In genomic region chr19:17627161-17627560, GRCh38 we compare ENCODE assay signal across 19 cellular contexts.
A peak's percentile ranks its signal among the peaks of the same experiment; 100 is the strongest.
DNase-seq lines count a peak whose midpoint lies in the region; ATAC-seq and TF ChIP-seq lines count a peak whose summit lies in the region.
"Had no signal": no experiment of that assay in that cellular context is flagged by ENCODE, and none has a peak within 500 bp of the region (broad histone marks: within the 10 kb centered on the region; RNA-seq: fewer than 3 reads in every experiment).

No MANE protein-coding gene starts in this region.

- TF ChIP-seq CTCF in HEK293 (tag by site-specific recombination; IDR thresholded peaks at IDR 0.05) (no peak), chondrocyte (IDR thresholded peaks at IDR 0.05) (no peak), lower lobe of right lung (IDR thresholded peaks at IDR 0.05) (no peak)

- H3K4me3 ChIP-seq in BLaER1 (no peak overlapping the region), HEK293 (ENCODE audit: low read depth, low read length) (no peak overlapping the region), lower lobe of right lung (no peak overlapping the region)
- H3K4me3 ChIP-seq: BLaER1 treated with 17β-estradiol and CSF1 and Interleukin-3, amounts not matched to agents 10 nM and 100 nM; GM12878 had no signal

- H3K27me3 ChIP-seq in BLaER1, result no peaks in the 10 kb centered on the region
- no peaks in the 10 kb centered on the region for H3K27me3 ChIP-seq in lower lobe of right lung (ENCODE audit: low read depth)
- H3K27me3 ChIP-seq: BE2C; BLaER1 treated with 17β-estradiol and CSF1 and Interleukin-3, amounts not matched to agents 10 nM and 100 nM had no signal

- H3K9me3 ChIP-seq in BLaER1 (peaks cover 5% of the 10 kb centered on the region), HEK293 (ENCODE audit: control insufficient read depth, insufficient read depth, low read depth, low read length) (no peaks in the 10 kb centered on the region), lower lobe of right lung (peaks cover under 1% of the 10 kb centered on the region)
- H3K9me3 ChIP-seq: BE2C, Caco-2 had no signal

- ATAC-seq in lower lobe of right lung (no peak), left colon (no peak)
- ATAC-seq: CD8-positive, alpha-beta T cell; GM12878 had no signal

- CTCF ChIA-PET in HEK293 (lab: Yijun Ruan, JAX), result interaction anchor here (0.8 kb wide), 1 partner anchor 21 kb away, joined by 3 read pairs; no protein-coding TSS in a partner anchor

- H3K9me3 Mint-ChIP-seq in chondrocyte (ENCODE audit: low read depth), result peaks cover 4% of the 10 kb centered on the region
- H3K9me3 Mint-ChIP-seq: CD4-positive, alpha-beta T cell; CD8-positive, alpha-beta T cell had no signal

- no peak overlapping the region for H3K4me3 Mint-ChIP-seq in chondrocyte (ENCODE audit: unreplicated experiment)
- H3K4me3 Mint-ChIP-seq: CD4-positive, alpha-beta T cell; CD8-positive, alpha-beta T cell had no signal

- peak; percentile 61 for DNase-seq in chondrocyte (ENCODE audit: low spot score)
- peak; percentile 5 for DNase-seq in lower lobe of right lung
- no peak for DNase-seq in HuH-7 (ENCODE audit: low spot score)
- no peak for DNase-seq in left colon
- DNase-seq in SKM-1 (lab: John Stamatoyannopoulos, UW; ENCODE audit: unreplicated experiment), result no peak
- DNase-seq: 8988T; ACHN; BE2C; Caco-2; Calu3; CD4-positive, alpha-beta T cell; CD8-positive, alpha-beta T cell; DND-41; EL had no signal

- no peaks in the 10 kb centered on the region for H4K20me1 ChIP-seq in BLaER1
- H4K20me1 ChIP-seq: BLaER1 treated with 17β-estradiol and CSF1 and Interleukin-3, amounts not matched to agents 10 nM and 100 nM had no signal

- no peaks in the 10 kb centered on the region for H3K36me3 Mint-ChIP-seq in chondrocyte (ENCODE audit: low read depth)
- H3K36me3 Mint-ChIP-seq: CD8-positive, alpha-beta T cell had no signal

- no peak overlapping the region for H3K27ac Mint-ChIP-seq in chondrocyte (ENCODE audit: unreplicated experiment)
- H3K27ac Mint-ChIP-seq: CD4-positive, alpha-beta T cell; CD8-positive, alpha-beta T cell had no signal

- no peak overlapping the region for H3K27ac ChIP-seq in BLaER1
- no peak overlapping the region for H3K27ac ChIP-seq in HEK293 (ENCODE audit: extremely low read depth, low read depth, low read length)
- H3K27ac ChIP-seq in lower lobe of right lung, result no peak overlapping the region
- H3K27ac ChIP-seq: BLaER1 treated with 17β-estradiol and CSF1 and Interleukin-3, amounts not matched to agents 10 nM and 100 nM; C4-2B had no signal

- H3K9ac ChIP-seq in BLaER1, result no peak overlapping the region
- H3K9ac ChIP-seq: BLaER1 treated with 17β-estradiol and CSF1 and Interleukin-3, amounts not matched to agents 10 nM and 100 nM had no signal

- POLR2A ChIA-PET in HEK293 (lab: Yijun Ruan, JAX), result interaction anchor here (0.6 kb wide), 1 partner anchor 1014 kb away, joined by 3 read pairs; no protein-coding TSS in a partner anchor

- H3K36me3 ChIP-seq in BLaER1, result no peaks in the 10 kb centered on the region
- no peaks in the 10 kb centered on the region for H3K36me3 ChIP-seq in HEK293 (ENCODE audit: control insufficient read depth in 2 of 2, insufficient read depth in 1 of 2, low read length in 2 of 2)
- H3K36me3 ChIP-seq in lower lobe of right lung, result no peaks in the 10 kb centered on the region
- H3K36me3 ChIP-seq: BLaER1 treated with 17β-estradiol and CSF1 and Interleukin-3, amounts not matched to agents 10 nM and 100 nM had no signal

- H3K4me1 ChIP-seq in BLaER1 (peaks cover 24% of the 10 kb centered on the region), HEK293 (ENCODE audit: control insufficient read depth, insufficient read depth, low read length) (no peaks in the 10 kb centered on the region), lower lobe of right lung (no peaks in the 10 kb centered on the region)
- H3K4me1 ChIP-seq: BE2C, Caco-2 had no signal

- no peaks in the 10 kb centered on the region for H3K4me1 Mint-ChIP-seq in chondrocyte (ENCODE audit: low read depth)

- intact Hi-C loops in lower lobe of right lung (cut with DNase I), result no loop called here
- intact Hi-C loops in left colon (cut with DNase I, micrococcal nuclease), result no loop called here

- H3K4me2 ChIP-seq in BLaER1, result peak overlapping the region; percentile 36; the same call in 1 of the 2 replicates

- no peaks in the 10 kb centered on the region for H3K27me3 Mint-ChIP-seq in chondrocyte (ENCODE audit: low read depth)

TF ChIP-seq in HEK293, 187 proteins besides CTCF, POLR2A, EP300 and RAD21:
- TF ChIP-seq ZBTB7A (tag by site-specific recombination; IDR thresholded peaks at IDR 0.05; ENCODE audit: low read depth) (no peak), ZNF701 (tag by site-specific recombination; IDR thresholded peaks at IDR 0.05) (no peak), ZNF221 (tag by site-specific recombination; IDR thresholded peaks at IDR 0.05; ENCODE audit: borderline replicate concordance) (no peak), ELK4 (IDR thresholded peaks at IDR 0.05; ENCODE audit: borderline replicate concordance, low read depth, low read length) (no peak), ZNF777 (tag by site-specific recombination; IDR thresholded peaks at IDR 0.05; ENCODE audit: borderline replicate concordance) (no peak), ZNF768 (tag by site-specific recombination; IDR thresholded peaks at IDR 0.05) (0 out of 2 replicates have a peak, but pooled peaks have one; percentile 55)
TF ChIP-seq in HEK293: peak in this region for 1.

Comparison
In these comparisons a context has a peak if more than half of its experiments do, and no peak if none do; other contexts are left out.
1. DNase-seq: peak in chondrocyte (single experiment) and lower lobe of right lung (single experiment); none in HuH-7 (single experiment), left colon (0 of 2) and SKM-1 (single experiment).